Comparison of ENCODE assay signal across 21 cellular contexts in the genomic region with DNA sequence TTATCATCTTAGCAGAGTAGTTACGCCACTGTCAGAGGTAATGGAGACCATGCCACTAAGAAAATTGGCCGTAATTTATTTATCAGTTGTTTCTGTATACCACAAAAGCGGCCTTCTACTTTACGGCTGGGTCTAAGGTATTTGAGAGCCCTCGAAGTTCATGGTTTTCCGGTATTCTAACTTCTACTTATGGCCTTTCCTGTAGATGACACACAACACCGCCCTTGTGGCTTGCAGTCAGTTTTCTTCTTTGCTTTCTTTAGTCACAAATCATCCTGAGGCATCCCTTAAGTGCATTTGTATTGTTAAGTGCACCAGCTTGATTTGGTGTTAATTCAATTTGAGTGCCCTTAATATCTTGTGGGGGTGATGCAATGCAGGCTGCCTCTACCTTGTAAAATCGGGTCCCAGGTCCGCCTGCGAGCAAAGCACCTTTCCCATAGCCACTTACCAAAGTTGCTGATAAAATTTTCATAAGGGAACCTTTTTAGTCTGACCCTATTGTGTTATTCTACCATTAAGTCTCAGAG.
"Had no signal": no experiment of that assay in that cellular context is flagged by ENCODE, and none has a peak within 500 bp of the region (broad histone marks: within the 10 kb centered on the region; RNA-seq: fewer than 3 reads in every experiment).

No MANE protein-coding gene starts in this region.

- H3K9me3 ChIP-seq: esophagus squamous epithelium, right atrium auricular region, tibial artery had no signal

- H3K79me2 ChIP-seq: hepatocyte had no signal

- H3K36me3 ChIP-seq: cardiac muscle cell, esophagus squamous epithelium, right atrium auricular region, tibial artery had no signal

- H3K27me3 ChIP-seq: cardiac muscle cell, esophagus squamous epithelium, hepatocyte, right atrium auricular region, tibial artery had no signal

- H3K4me3 ChIP-seq: cardiac muscle cell, esophagus squamous epithelium, hepatocyte, right atrium auricular region, tibial artery had no signal

- H2AFZ ChIP-seq: hepatocyte had no signal

- DNase-seq: activated CD4-positive, alpha-beta memory T cell treated with anti-CD3 and anti-CD28 coated beads, Interleukin-2, amount 10 ng/mL, durations not matched to agents 7 days and 5 days; activated CD4-positive, alpha-beta T cell treated with anti-CD3 and anti-CD28 coated beads for 48 hours; activated CD4-positive, CD25-positive, alpha-beta regulatory T cell; activated CD8-positive, alpha-beta memory T cell treated with anti-CD3 and anti-CD28 coated beads, Interleukin-2, amount 10 ng/mL, durations not matched to agents 7 days and 5 days; activated naive CD4-positive, alpha-beta T cell; activated naive CD8-positive, alpha-beta T cell treated with anti-CD3 and anti-CD28 coated beads for 36 hours; amniotic stem cell; effector CD8-positive, alpha-beta T cell; esophagus squamous epithelium; nephron progenitor cell; nucleus accumbens; stimulated activated CD4-positive, alpha-beta T cell treated with anti-CD3 and anti-CD28 coated beads, Interleukin-12 subunit alpha, Interleukin-12 subunit beta, amount 100 ng/mL, for 4 hours; stimulated activated CD4-positive, alpha-beta T cell treated with anti-CD3 and anti-CD28 coated beads, Interleukin-1b, Interleukin-23, amount 100 ng/mL, for 48 hours; stimulated activated naive CD4-positive, alpha-beta T cell treated with Interleukin-2 at 50 U/mL for 16 hours; substantia nigra; T-helper 9 cell; tibial artery had no signal

- H3K4me2 ChIP-seq: hepatocyte had no signal

- H3K27ac ChIP-seq: cardiac muscle cell, esophagus squamous epithelium, hepatocyte, right atrium auricular region, tibial artery had no signal

- H3K4me1 ChIP-seq: esophagus squamous epithelium, right atrium auricular region, tibial artery had no signal

- ATAC-seq: activated CD8-positive, alpha-beta memory T cell treated with anti-CD3 and anti-CD28 coated beads, Interleukin-2, amount 10 ng/mL, durations not matched to agents 7 days and 5 days; left lobe of liver had no signal
